Comparison of ENCODE assay signal across 23 cellular contexts in the genomic region with DNA sequence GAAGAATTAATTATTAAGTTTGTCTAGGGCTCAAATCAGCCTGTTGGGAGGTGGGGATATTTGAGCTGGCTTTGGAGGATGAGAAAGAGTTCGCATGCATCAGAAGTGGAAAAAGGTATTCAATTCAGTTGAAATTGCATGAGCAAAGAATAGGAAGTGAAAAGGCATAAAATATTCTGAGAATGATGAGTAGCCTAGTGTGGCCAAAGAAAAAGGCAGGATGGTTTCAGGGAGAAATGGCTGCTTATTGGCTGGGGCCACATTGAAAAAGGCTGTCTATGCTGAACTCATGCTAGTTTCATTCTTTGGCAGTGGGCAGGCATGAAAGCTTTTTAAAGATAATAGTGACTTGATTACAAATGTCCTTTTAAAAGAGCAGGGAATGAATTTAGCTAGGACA.
DNase-seq lines count a peak whose midpoint lies in the region; ATAC-seq and TF ChIP-seq lines count a peak whose summit lies in the region.
"Had no signal": no experiment of that assay in that cellular context is flagged by ENCODE, and none has a peak within 500 bp of the region (broad histone marks: within the 10 kb centered on the region; RNA-seq: fewer than 3 reads in every experiment).

No MANE protein-coding gene starts in this region.

- no peaks in the 10 kb centered on the region for H3K9me3 ChIP-seq in testis
- H3K9me3 ChIP-seq: heart right ventricle, left ventricle myocardium inferior had no signal

- ATAC-seq in GM18870 (IDR thresholded peaks at IDR 0.05; ENCODE audit: unreplicated experiment) (peak; percentile 75), GM21786 (IDR thresholded peaks at IDR 0.05; ENCODE audit: unreplicated experiment) (peak; percentile 79), HG03342 (IDR thresholded peaks at IDR 0.05; ENCODE audit: unreplicated experiment) (peak; percentile 67), WTC11 (no peak)
- ATAC-seq in stimulated activated naive B cell treated with anti-CD40 and anti-IgM and Interleukin-4, amounts not matched to agents 10 μg/mL and 1 μg/mL and 100 μg/mL, for 72 hours (replicated peaks): peak; percentile 91 to 94
- ATAC-seq: heart right ventricle, HepG2 had no signal

- H3K27ac Mint-ChIP-seq in stimulated activated naive B cell treated with anti-CD40 and anti-IgM and Interleukin-4, amounts not matched to agents 10 μg/mL and 1 μg/mL and 100 μg/mL, for 72 hours: peak overlapping the region; percentile 1
- H3K27ac Mint-ChIP-seq in WTC11: no peak overlapping the region
- no peak overlapping the region for H3K27ac Mint-ChIP-seq in activated T-helper 1 cell treated with anti-CD3 and anti-CD28 coated beads, Interleukin-12 subunit alpha, Interleukin-12 subunit beta, Interleukin-2, Interleukin-4 antibody, amounts not matched to agents 30 ng/mL and 10 ng/mL and 1 ng/mL, durations not matched to agents 14 hours and 24 hours and 36 hours
- H3K27ac Mint-ChIP-seq: immature natural killer cell had no signal

- H3K36me3 Mint-ChIP-seq in stimulated activated naive B cell treated with anti-CD40 and anti-IgM and Interleukin-4, amounts not matched to agents 10 μg/mL and 1 μg/mL and 100 μg/mL, for 72 hours: no peaks in the 10 kb centered on the region
- H3K36me3 Mint-ChIP-seq in WTC11: no peaks in the 10 kb centered on the region
- H3K36me3 Mint-ChIP-seq in activated T-helper 1 cell treated with anti-CD3 and anti-CD28 coated beads, Interleukin-12 subunit alpha, Interleukin-12 subunit beta, Interleukin-2, Interleukin-4 antibody, amounts not matched to agents 30 ng/mL and 10 ng/mL and 1 ng/mL, durations not matched to agents 14 hours and 24 hours and 36 hours (ENCODE audit: low read depth): no peaks in the 10 kb centered on the region
- H3K36me3 Mint-ChIP-seq: immature natural killer cell had no signal

- CTCF ChIA-PET in WTC11 (lab: Charles Lee): no interaction called here

- peak; percentile 5 for DNase-seq in stimulated activated naive B cell treated with anti-CD40 and anti-IgM and Interleukin-4, amounts not matched to agents 10 μg/mL and 1 μg/mL and 100 μg/mL, for 72 hours
- DNase-seq in testis: no peak
- DNase-seq in WTC11 (ENCODE audit: low spot score): no peak
- no peak for DNase-seq in NAMALWA (ENCODE audit: low spot score)
- no peak for DNase-seq in activated T-helper 1 cell treated with anti-CD3 and anti-CD28 coated beads, Interleukin-12 subunit alpha, Interleukin-12 subunit beta, Interleukin-2, Interleukin-4 antibody, amounts not matched to agents 30 ng/mL and 10 ng/mL and 1 ng/mL, durations not matched to agents 14 hours and 24 hours and 36 hours (ENCODE audit: low spot score)
- DNase-seq: activated CD4-positive, alpha-beta T cell treated with anti-CD3 and anti-CD28 coated beads for 48 hours; activated CD8-positive, alpha-beta memory T cell treated with anti-CD3 and anti-CD28 coated beads, Interleukin-2, amount 50 U/mL, for 48 hours; activated gamma-delta T cell; DND-41; H7; heart right ventricle; immature natural killer cell; left ventricle myocardium inferior; NCI-H187; NCI-H345; RPMI8226; small intestine; stimulated activated CD4-positive, alpha-beta T cell treated with anti-CD3 and anti-CD28 coated beads, Interleukin-4, amount 100 ng/mL, for 1 hour had no signal

- H3K27ac ChIP-seq in testis: no peak overlapping the region
- H3K27ac ChIP-seq: heart right ventricle, left ventricle myocardium inferior had no signal

- no peak for TF ChIP-seq CTCF in testis (IDR thresholded peaks at IDR 0.05)
- TF ChIP-seq CTCF in WTC11 (IDR thresholded peaks at IDR 0.05): no peak

- H3K27me3 ChIP-seq in testis: no peaks in the 10 kb centered on the region
- H3K27me3 ChIP-seq: heart right ventricle had no signal

- no peaks in the 10 kb centered on the region for H3K36me3 ChIP-seq in testis (ENCODE audit: low read depth, missing control alignments)
- H3K36me3 ChIP-seq: heart right ventricle, left ventricle myocardium inferior had no signal

- H3K4me1 Mint-ChIP-seq in stimulated activated naive B cell treated with anti-CD40 and anti-IgM and Interleukin-4, amounts not matched to agents 10 μg/mL and 1 μg/mL and 100 μg/mL, for 72 hours: peaks cover 10 to 11% of the 10 kb centered on the region in 2 donors
- H3K4me1 Mint-ChIP-seq in WTC11: peaks cover 8% of the 10 kb centered on the region; the same call in 1 of the 2 replicates
- no peaks in the 10 kb centered on the region for H3K4me1 Mint-ChIP-seq in activated T-helper 1 cell treated with anti-CD3 and anti-CD28 coated beads, Interleukin-12 subunit alpha, Interleukin-12 subunit beta, Interleukin-2, Interleukin-4 antibody, amounts not matched to agents 30 ng/mL and 10 ng/mL and 1 ng/mL, durations not matched to agents 14 hours and 24 hours and 36 hours (ENCODE audit: low read depth)
- H3K4me1 Mint-ChIP-seq: immature natural killer cell had no signal

- no peak for TF ChIP-seq POLR2A in testis (IDR thresholded peaks at IDR 0.05)

- intact Hi-C loops in testis (cut with DNase I; ENCODE audit: low total_unique reads): no loop called here
- intact Hi-C loops in activated T-helper 1 cell treated with anti-CD3 and anti-CD28 coated beads, Interleukin-12 subunit alpha, Interleukin-12 subunit beta, Interleukin-2, Interleukin-4 antibody, amounts not matched to agents 30 ng/mL and 10 ng/mL and 1 ng/mL, durations not matched to agents 14 hours and 24 hours and 36 hours (cut with micrococcal nuclease): no loop called here

- 0 to 93% methylated on average over 1 of the region's 1 CpG for WGBS in testis, 2 donors

- POLR2A ChIA-PET in WTC11 (lab: Charles Lee): interaction anchor here (0.6 kb wide), 1 partner anchor 1679 kb away, joined by 3 read pairs; no protein-coding TSS in a partner anchor

- H3K9me3 Mint-ChIP-seq in stimulated activated naive B cell treated with anti-CD40 and anti-IgM and Interleukin-4, amounts not matched to agents 10 μg/mL and 1 μg/mL and 100 μg/mL, for 72 hours: peaks cover 0 to 2% of the 10 kb centered on the region in 2 donors
- H3K9me3 Mint-ChIP-seq in WTC11: no peaks in the 10 kb centered on the region
- H3K9me3 Mint-ChIP-seq in activated T-helper 1 cell treated with anti-CD3 and anti-CD28 coated beads, Interleukin-12 subunit alpha, Interleukin-12 subunit beta, Interleukin-2, Interleukin-4 antibody, amounts not matched to agents 30 ng/mL and 10 ng/mL and 1 ng/mL, durations not matched to agents 14 hours and 24 hours and 36 hours: no peaks in the 10 kb centered on the region
- H3K9me3 Mint-ChIP-seq: neural crest cell had no signal

- no peak overlapping the region for H3K4me3 ChIP-seq in testis
- H3K4me3 ChIP-seq: heart right ventricle, left ventricle myocardium inferior had no signal

- H3K4me1 ChIP-seq in testis: no peaks in the 10 kb centered on the region
- H3K4me1 ChIP-seq: heart right ventricle, left ventricle myocardium inferior had no signal

- H3K27me3 Mint-ChIP-seq in stimulated activated naive B cell treated with anti-CD40 and anti-IgM and Interleukin-4, amounts not matched to agents 10 μg/mL and 1 μg/mL and 100 μg/mL, for 72 hours: no peaks in the 10 kb centered on the region
- no peaks in the 10 kb centered on the region for H3K27me3 Mint-ChIP-seq in WTC11 (ENCODE audit: low read depth)
- H3K27me3 Mint-ChIP-seq in activated T-helper 1 cell treated with anti-CD3 and anti-CD28 coated beads, Interleukin-12 subunit alpha, Interleukin-12 subunit beta, Interleukin-2, Interleukin-4 antibody, amounts not matched to agents 30 ng/mL and 10 ng/mL and 1 ng/mL, durations not matched to agents 14 hours and 24 hours and 36 hours (ENCODE audit: insufficient read depth): peaks cover 4% of the 10 kb centered on the region

- no peak overlapping the region for H3K4me3 Mint-ChIP-seq in stimulated activated naive B cell treated with anti-CD40 and anti-IgM and Interleukin-4, amounts not matched to agents 10 μg/mL and 1 μg/mL and 100 μg/mL, for 72 hours
- no peak overlapping the region for H3K4me3 Mint-ChIP-seq in WTC11
- H3K4me3 Mint-ChIP-seq in activated T-helper 1 cell treated with anti-CD3 and anti-CD28 coated beads, Interleukin-12 subunit alpha, Interleukin-12 subunit beta, Interleukin-2, Interleukin-4 antibody, amounts not matched to agents 30 ng/mL and 10 ng/mL and 1 ng/mL, durations not matched to agents 14 hours and 24 hours and 36 hours: no peak overlapping the region
- H3K4me3 Mint-ChIP-seq: immature natural killer cell, neural crest cell had no signal

TF ChIP-seq in WTC11, 78 proteins besides CTCF, POLR2A, EP300 and RAD21 (continues in another document):
- TF ChIP-seq GRHL2 (CRISPR knock-in tag; IDR thresholded peaks at IDR 0.05; ENCODE audit: insufficient replicate concordance, severe bottlenecking) (no peak), ZNF219 (CRISPR knock-in tag; IDR thresholded peaks at IDR 0.05; ENCODE audit: borderline replicate concordance) (no peak), NFATC4 (CRISPR knock-in tag; IDR thresholded peaks at IDR 0.05) (no peak), ELF4 (CRISPR knock-in tag; IDR thresholded peaks at IDR 0.05; ENCODE audit: low read depth) (no peak), SMAD3 (CRISPR knock-in tag; IDR thresholded peaks at IDR 0.05; ENCODE audit: borderline replicate concordance) (no peak)
- TF ChIP-seq, protein P1, sequence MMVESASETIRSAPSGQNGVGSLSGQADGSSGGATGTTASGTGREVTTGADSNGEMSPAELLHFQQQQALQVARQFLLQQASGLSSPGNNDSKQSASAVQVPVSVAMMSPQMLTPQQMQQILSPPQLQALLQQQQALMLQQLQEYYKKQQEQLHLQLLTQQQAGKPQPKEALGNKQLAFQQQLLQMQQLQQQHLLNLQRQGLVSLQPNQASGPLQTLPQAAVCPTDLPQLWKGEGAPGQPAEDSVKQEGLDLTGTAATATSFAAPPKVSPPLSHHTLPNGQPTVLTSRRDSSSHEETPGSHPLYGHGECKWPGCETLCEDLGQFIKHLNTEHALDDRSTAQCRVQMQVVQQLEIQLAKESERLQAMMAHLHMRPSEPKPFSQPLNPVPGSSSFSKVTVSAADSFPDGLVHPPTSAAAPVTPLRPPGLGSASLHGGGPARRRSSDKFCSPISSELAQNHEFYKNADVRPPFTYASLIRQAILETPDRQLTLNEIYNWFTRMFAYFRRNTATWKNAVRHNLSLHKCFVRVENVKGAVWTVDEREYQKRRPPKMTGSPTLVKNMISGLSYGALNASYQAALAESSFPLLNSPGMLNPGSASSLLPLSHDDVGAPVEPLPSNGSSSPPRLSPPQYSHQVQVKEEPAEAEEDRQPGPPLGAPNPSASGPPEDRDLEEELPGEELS (CRISPR knock-in tag; IDR thresholded peaks at IDR 0.05): no peak
- TF ChIP-seq, protein P2, sequence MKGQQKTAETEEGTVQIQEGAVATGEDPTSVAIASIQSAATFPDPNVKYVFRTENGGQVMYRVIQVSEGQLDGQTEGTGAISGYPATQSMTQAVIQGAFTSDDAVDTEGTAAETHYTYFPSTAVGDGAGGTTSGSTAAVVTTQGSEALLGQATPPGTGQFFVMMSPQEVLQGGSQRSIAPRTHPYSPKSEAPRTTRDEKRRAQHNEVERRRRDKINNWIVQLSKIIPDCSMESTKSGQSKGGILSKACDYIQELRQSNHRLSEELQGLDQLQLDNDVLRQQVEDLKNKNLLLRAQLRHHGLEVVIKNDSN (CRISPR knock-in tag; IDR thresholded peaks at IDR 0.05): no peak
